29 cellular contexts compared by ENCODE assay signal in the genomic region with DNA sequence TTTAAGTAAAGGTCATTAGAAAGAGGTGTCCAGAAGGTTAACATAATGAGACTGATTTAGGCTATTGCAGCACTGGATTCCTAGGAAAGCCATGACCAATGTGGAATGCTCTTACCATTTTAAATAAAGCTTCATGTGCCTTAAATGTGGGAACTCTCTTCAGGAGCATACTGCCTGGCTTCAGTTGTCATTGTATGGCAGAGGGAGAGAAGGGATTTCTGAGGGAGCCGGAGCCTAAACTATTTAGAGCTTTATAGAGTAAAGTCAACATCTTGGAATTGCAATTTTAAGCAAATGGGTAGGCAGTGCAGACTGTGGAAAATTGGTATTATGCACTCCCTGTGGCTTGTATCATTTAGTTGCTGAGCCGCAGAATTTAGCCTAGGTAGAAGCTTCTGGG.
"Had no signal": no experiment of that assay in that cellular context is flagged by ENCODE, and none has a peak within 500 bp of the region (broad histone marks: within the 10 kb centered on the region; RNA-seq: fewer than 3 reads in every experiment).

No MANE protein-coding gene starts in this region.

- H3K27me3 ChIP-seq: ascending aorta, body of pancreas, esophagus muscularis mucosa, foreskin keratinocyte, gastrocnemius medialis, heart left ventricle had no signal

- H3K36me3 ChIP-seq: ascending aorta, esophagus muscularis mucosa, gastrocnemius medialis, heart left ventricle had no signal

- H3K27me3 Mint-ChIP-seq: activated CD8-positive, alpha-beta T cell treated with anti-CD3 and anti-CD28 coated beads for 36 hours; activated naive CD4-positive, alpha-beta T cell treated with anti-CD3 and anti-CD28 coated beads, Interleukin-2, amount 50 U/mL, for 24 hours; activated naive CD8-positive, alpha-beta T cell treated with anti-CD3 and anti-CD28 coated beads for 36 hours; activated naive CD8-positive, alpha-beta T cell treated with anti-CD3 and anti-CD28 coated beads, Interleukin-2, amount 50 U/mL, for 24 hours had no signal

- H3K4me3 ChIP-seq: ascending aorta, body of pancreas, esophagus muscularis mucosa, gastrocnemius medialis, heart left ventricle had no signal

- H3K36me3 Mint-ChIP-seq: activated naive CD4-positive, alpha-beta T cell treated with anti-CD3 and anti-CD28 coated beads, Interleukin-2, amount 50 U/mL, for 24 hours; activated naive CD8-positive, alpha-beta T cell treated with anti-CD3 and anti-CD28 coated beads for 36 hours; WTC11 had no signal

- DNase-seq: activated CD4-positive, alpha-beta T cell treated with anti-CD3 and anti-CD28 coated beads for 1 hour; activated CD4-positive, alpha-beta T cell treated with anti-CD3 and anti-CD28 coated beads for 4 hours; activated CD4-positive, alpha-beta T cell treated with anti-CD3 and anti-CD28 coated beads, Interleukin-2, amount 50 U/mL, for 1 hour; activated CD4-positive, alpha-beta T cell treated with anti-CD3 and anti-CD28 coated beads, Interleukin-2, amount 50 U/mL, for 48 hours; activated CD8-positive, alpha-beta memory T cell treated with anti-CD3 and anti-CD28 coated beads for 24 hours; activated CD8-positive, alpha-beta T cell treated with anti-CD3 and anti-CD28 coated beads for 36 hours; activated effector memory CD4-positive, alpha-beta T cell treated with anti-CD3 and anti-CD28 coated beads, Interleukin-2, amount 50 U/mL, for 16 hours; activated naive CD4-positive, alpha-beta T cell treated with anti-CD3 and anti-CD28 coated beads for 36 hours; activated naive CD8-positive, alpha-beta T cell treated with anti-CD3 and anti-CD28 coated beads for 36 hours; activated naive CD8-positive, alpha-beta T cell treated with anti-CD3 and anti-CD28 coated beads, Interleukin-2, amount 50 U/mL, for 24 hours; activated T-cell treated with anti-CD3 and anti-CD28 coated beads, Interleukin-2, amount 50 U/mL, for 48 hours; body of pancreas; caudate nucleus; cortex of kidney; dermis blood vessel endothelial cell; effector memory CD4-positive, alpha-beta T cell; erythroblast; foreskin keratinocyte; gastrocnemius medialis; glutamatergic neuron; heart left ventricle; T-helper 2 cell had no signal

- H3K4me3 Mint-ChIP-seq: activated CD8-positive, alpha-beta T cell treated with anti-CD3 and anti-CD28 coated beads for 36 hours; activated naive CD4-positive, alpha-beta T cell treated with anti-CD3 and anti-CD28 coated beads for 36 hours; activated naive CD4-positive, alpha-beta T cell treated with anti-CD3 and anti-CD28 coated beads, Interleukin-2, amount 50 U/mL, for 24 hours; activated naive CD8-positive, alpha-beta T cell treated with anti-CD3 and anti-CD28 coated beads for 36 hours; activated naive CD8-positive, alpha-beta T cell treated with anti-CD3 and anti-CD28 coated beads, Interleukin-2, amount 50 U/mL, for 24 hours; activated T-helper 1 cell treated with anti-CD3 and anti-CD28 coated beads, Interleukin-12 subunit alpha, Interleukin-12 subunit beta, Interleukin-2, Interleukin-4 antibody, amounts not matched to agents 30 ng/mL and 10 ng/mL and 1 ng/mL, durations not matched to agents 14 hours and 24 hours and 36 hours; WTC11 had no signal

- H3K4me1 Mint-ChIP-seq: activated naive CD4-positive, alpha-beta T cell treated with anti-CD3 and anti-CD28 coated beads, Interleukin-2, amount 50 U/mL, for 24 hours; activated naive CD8-positive, alpha-beta T cell treated with anti-CD3 and anti-CD28 coated beads for 36 hours; activated naive CD8-positive, alpha-beta T cell treated with anti-CD3 and anti-CD28 coated beads, Interleukin-2, amount 50 U/mL, for 24 hours; WTC11 had no signal

- H3K9me3 Mint-ChIP-seq: activated naive CD4-positive, alpha-beta T cell treated with anti-CD3 and anti-CD28 coated beads, Interleukin-2, amount 50 U/mL, for 24 hours had no signal

- H3K4me1 ChIP-seq: ascending aorta, body of pancreas, esophagus muscularis mucosa, foreskin keratinocyte, gastrocnemius medialis, heart left ventricle had no signal

- H3K27ac Mint-ChIP-seq: activated CD8-positive, alpha-beta T cell treated with anti-CD3 and anti-CD28 coated beads for 36 hours; activated naive CD4-positive, alpha-beta T cell treated with anti-CD3 and anti-CD28 coated beads for 36 hours; activated naive CD4-positive, alpha-beta T cell treated with anti-CD3 and anti-CD28 coated beads, Interleukin-2, amount 50 U/mL, for 24 hours; activated naive CD8-positive, alpha-beta T cell treated with anti-CD3 and anti-CD28 coated beads for 36 hours; activated naive CD8-positive, alpha-beta T cell treated with anti-CD3 and anti-CD28 coated beads, Interleukin-2, amount 50 U/mL, for 24 hours; activated T-helper 1 cell treated with anti-CD3 and anti-CD28 coated beads, Interleukin-12 subunit alpha, Interleukin-12 subunit beta, Interleukin-2, Interleukin-4 antibody, amounts not matched to agents 30 ng/mL and 10 ng/mL and 1 ng/mL, durations not matched to agents 14 hours and 24 hours and 36 hours; activated T-helper 2 cell treated with anti-CD3 and anti-CD28 coated beads, Interferon-gamma antibody, Interleukin-2, Interleukin-4, amounts not matched to agents 10 μg/mL and 5 μg/mL and 100 μg/mL, durations not matched to agents 14 hours and 24 hours and 36 hours; WTC11 had no signal

- ATAC-seq: activated CD8-positive, alpha-beta T cell treated with anti-CD3 and anti-CD28 coated beads for 36 hours; activated naive CD8-positive, alpha-beta T cell treated with anti-CD3 and anti-CD28 coated beads, Interleukin-2, amount 50 U/mL, for 24 hours; body of pancreas; foreskin keratinocyte; gastrocnemius medialis; heart left ventricle; WTC11 had no signal

- H3K27ac ChIP-seq: ascending aorta, body of pancreas, esophagus muscularis mucosa, foreskin keratinocyte, gastrocnemius medialis, heart left ventricle, VCaP had no signal

- H3K9me3 ChIP-seq: ascending aorta, gastrocnemius medialis had no signal
